ENCODE assay signal across 28 cellular contexts in genomic region chr2:58976374-58977055, GRCh38.
DNase-seq lines count a peak whose midpoint lies in the region; ATAC-seq, FAIRE-seq and TF ChIP-seq lines count a peak whose summit lies in the region.
"Had no signal": no experiment of that assay in that cellular context is flagged by ENCODE, and none has a peak within 500 bp of the region (broad histone marks: within the 10 kb centered on the region; RNA-seq: fewer than 3 reads in every experiment).

No MANE protein-coding gene starts in this region.

- TF ChIP-seq CTCF in GM23338 (conservative IDR thresholded peaks at IDR 0.05; ENCODE audit: low read depth in 2 of 2) (no peak), brain (conservative IDR thresholded peaks at IDR 0.05) (no peak), mesothelial cell of epicardium (IDR thresholded peaks at IDR 0.05; ENCODE audit: unreplicated experiment) (no peak)

- peaks cover 67% of the 10 kb centered on the region for H3K4me1 ChIP-seq in GM23338 (ENCODE audit: insufficient read depth)
- H3K4me1 ChIP-seq in CD8-positive, alpha-beta memory T cell (ENCODE audit: insufficient read depth, low read length), result no peaks in the 10 kb centered on the region
- H3K4me1 ChIP-seq: BLaER1, gastroesophageal sphincter, spleen, upper lobe of left lung had no signal

- no peaks in the 10 kb centered on the region for H3K36me3 ChIP-seq in GM23338 (ENCODE audit: insufficient read depth)
- H3K36me3 ChIP-seq in CD8-positive, alpha-beta memory T cell (ENCODE audit: insufficient read depth, low read length), result no peaks in the 10 kb centered on the region
- H3K36me3 ChIP-seq: BLaER1, gastroesophageal sphincter, spleen, upper lobe of left lung had no signal

- H4K20me1 ChIP-seq in GM23338 (replicated peaks; ENCODE audit: insufficient read depth), result no peaks in the 10 kb centered on the region
- H4K20me1 ChIP-seq: BLaER1 had no signal

- peak overlapping the region; percentile 75 for H3K27ac ChIP-seq in GM23338 (ENCODE audit: low read depth)
- no peak overlapping the region for H3K27ac ChIP-seq in CD8-positive, alpha-beta memory T cell (ENCODE audit: low read depth, low read length)
- H3K27ac ChIP-seq: BLaER1, gastroesophageal sphincter, PC-9, spleen, upper lobe of left lung had no signal

- H3K9me3 ChIP-seq in CD8-positive, alpha-beta memory T cell (ENCODE audit: low read length), result no peaks in the 10 kb centered on the region
- H3K9me3 ChIP-seq: BLaER1, gastroesophageal sphincter, spleen, upper lobe of left lung had no signal

- CTCF ChIA-PET in CD8-positive, alpha-beta memory T cell (lab: Charles Lee), result no interaction called here

- peaks cover 80% of the 10 kb centered on the region for H3K4me1 Mint-ChIP-seq in GM23338
- peaks cover 66% of the 10 kb centered on the region for H3K4me1 Mint-ChIP-seq in brain
- H3K4me1 Mint-ChIP-seq in mesothelial cell of epicardium, result peaks cover 86% of the 10 kb centered on the region
- no peaks in the 10 kb centered on the region for H3K4me1 Mint-ChIP-seq in CD8-positive, alpha-beta memory T cell
- H3K4me1 Mint-ChIP-seq: activated naive CD8-positive, alpha-beta T cell treated with anti-CD3 and anti-CD28 coated beads for 36 hours had no signal

- no peaks in the 10 kb centered on the region for H3K9me2 ChIP-seq in GM23338 (ENCODE audit: insufficient read depth)

- H3K27ac Mint-ChIP-seq in GM23338, result peak overlapping the region; percentile 64
- H3K27ac Mint-ChIP-seq in brain, result peak overlapping the region in 2 of 5 experiments; percentile 14 to 38
- peak overlapping the region; percentile 88 for H3K27ac Mint-ChIP-seq in mesothelial cell of epicardium
- no peak overlapping the region for H3K27ac Mint-ChIP-seq in CD8-positive, alpha-beta memory T cell
- H3K27ac Mint-ChIP-seq: activated naive CD8-positive, alpha-beta T cell treated with anti-CD3 and anti-CD28 coated beads for 36 hours; HFFc6; nephron progenitor cell had no signal

- peak overlapping the region; percentile 11; the same call in 1 of the 2 replicates for H3K4me3 ChIP-seq in GM23338
- H3K4me3 ChIP-seq in CD8-positive, alpha-beta memory T cell (ENCODE audit: low read length), result no peak overlapping the region
- H3K4me3 ChIP-seq: BLaER1, gastroesophageal sphincter, PC-9, spleen, upper lobe of left lung had no signal

- ATAC-seq in GM23338 (peak; percentile 70), HG02623 (IDR thresholded peaks at IDR 0.05; ENCODE audit: unreplicated experiment) (no peak)
- ATAC-seq: gastroesophageal sphincter, Right ventricle myocardium inferior had no signal

- H3F3A ChIP-seq in GM23338 (replicated peaks; ENCODE audit: low read depth), result no peaks in the 10 kb centered on the region

- FAIRE-seq in GM19239 (lab: Jason Lieb, UNC), result no peak
- FAIRE-seq: islet of Langerhans had no signal

- H2AFZ ChIP-seq in GM23338, result no peak overlapping the region
- H2AFZ ChIP-seq: PC-9 had no signal

- peak; percentile 88 for DNase-seq in GM23338 (ENCODE audit: low spot score)
- DNase-seq in NCI-H2029 treated with DMSO at 0.1 percent for 48 hours (lab: John Stamatoyannopoulos, UW), result peak; percentile 63
- DNase-seq in mesothelial cell of epicardium (ENCODE audit: low spot score in 2 of 2, unreplicated experiment in 2 of 2), result no peak
- no peak for DNase-seq in GM19239 (ENCODE audit: insufficient read length, low spot score)
- no peak for DNase-seq in CD8-positive, alpha-beta memory T cell
- DNase-seq: activated CD4-positive, alpha-beta T cell treated with anti-CD3 and anti-CD28 coated beads for 4 hours; activated effector memory CD4-positive, alpha-beta T cell treated with Interleukin-2 at 50 U/mL for 16 hours; activated naive CD8-positive, alpha-beta T cell treated with anti-CD3 and anti-CD28 coated beads for 36 hours; activated T-cell treated with anti-CD3 and anti-CD28 coated beads for 4 hours; aorta; central memory CD4-positive, alpha-beta T cell; COR-L47; dermis blood vessel endothelial cell; HFFc6; hippocampal formation; Kasumi-1; NCI-H226; nephron progenitor cell; NK-92 treated with Interleukin-12 subunit alpha and Interleukin-12 subunit beta, amount 100 ng/mL, for 24 hours; spleen; upper lobe of left lung had no signal

- no peaks in the 10 kb centered on the region for H3K27me3 Mint-ChIP-seq in GM23338 (ENCODE audit: insufficient read depth, low read depth, poor library complexity)
- H3K27me3 Mint-ChIP-seq in brain, result no peaks in the 10 kb centered on the region
- no peaks in the 10 kb centered on the region for H3K27me3 Mint-ChIP-seq in mesothelial cell of epicardium (ENCODE audit: low read depth)
- peaks cover 0 to under 1% of the 10 kb centered on the region in 2 donors for H3K27me3 Mint-ChIP-seq in CD8-positive, alpha-beta memory T cell

- H3K4me2 ChIP-seq in GM23338, result peak overlapping the region; percentile 45
- H3K4me2 ChIP-seq: BLaER1, PC-9 had no signal

- H3K9me3 Mint-ChIP-seq in GM23338, result no peaks in the 10 kb centered on the region
- no peaks in the 10 kb centered on the region for H3K9me3 Mint-ChIP-seq in brain
- no peaks in the 10 kb centered on the region for H3K9me3 Mint-ChIP-seq in mesothelial cell of epicardium
- H3K9me3 Mint-ChIP-seq in CD8-positive, alpha-beta memory T cell, result peaks cover 0 to 3% (median 0%) of the 10 kb centered on the region in 5 donors
- H3K9me3 Mint-ChIP-seq: activated naive CD8-positive, alpha-beta T cell treated with anti-CD3 and anti-CD28 coated beads for 36 hours; HFFc6; nephron progenitor cell had no signal

- H3K4me3 Mint-ChIP-seq in GM23338 (peak overlapping the region; percentile 53), brain (peak overlapping the region in 3 of 5 experiments; percentile 6 to 15 (median 14)), mesothelial cell of epicardium (peak overlapping the region; percentile 16)
- no peak overlapping the region for H3K4me3 Mint-ChIP-seq in CD8-positive, alpha-beta memory T cell
- H3K4me3 Mint-ChIP-seq: activated naive CD8-positive, alpha-beta T cell treated with anti-CD3 and anti-CD28 coated beads for 36 hours; HFFc6; nephron progenitor cell had no signal

- H3K36me3 Mint-ChIP-seq in GM23338 (ENCODE audit: low read depth) (no peaks in the 10 kb centered on the region), brain (no peaks in the 10 kb centered on the region), mesothelial cell of epicardium (peaks cover 3% of the 10 kb centered on the region)
- no peaks in the 10 kb centered on the region for H3K36me3 Mint-ChIP-seq in CD8-positive, alpha-beta memory T cell
- H3K36me3 Mint-ChIP-seq: activated naive CD8-positive, alpha-beta T cell treated with anti-CD3 and anti-CD28 coated beads for 36 hours had no signal

- H3K27me3 ChIP-seq in GM23338 (ENCODE audit: insufficient read depth), result no peaks in the 10 kb centered on the region
- no peaks in the 10 kb centered on the region for H3K27me3 ChIP-seq in CD8-positive, alpha-beta memory T cell (ENCODE audit: insufficient read depth, low read length, poor library complexity, severe bottlenecking)
- H3K27me3 ChIP-seq: BLaER1, gastroesophageal sphincter, spleen, upper lobe of left lung had no signal

- POLR2A ChIA-PET in CD8-positive, alpha-beta memory T cell (lab: Charles Lee), result no interaction called here

- H3K79me2 ChIP-seq in GM23338 (replicated peaks; ENCODE audit: insufficient read depth), result no peaks in the 10 kb centered on the region

TF ChIP-seq in GM23338, 12 proteins besides CTCF, POLR2A, EP300 and RAD21 (continues in another document):
- TF ChIP-seq EZH2phosphoT487 (IDR thresholded peaks at IDR 0.05; ENCODE audit: unreplicated experiment), result no peak
- no peak for TF ChIP-seq STAT1 (IDR thresholded peaks at IDR 0.05; ENCODE audit: unreplicated experiment)
- no peak for TF ChIP-seq JUNB (IDR thresholded peaks at IDR 0.05; ENCODE audit: unreplicated experiment)
- no peak for TF ChIP-seq ZNF114 (CRISPR knock-in tag; IDR thresholded peaks at IDR 0.05)
- no peak for TF ChIP-seq NANOG (IDR thresholded peaks at IDR 0.05; ENCODE audit: borderline replicate concordance)
- TF ChIP-seq ZNF331 (CRISPR knock-in tag; IDR thresholded peaks at IDR 0.05; ENCODE audit: low read depth), result no peak

Comparison
In these comparisons a context has a peak if more than half of its experiments do, and no peak if none do; other contexts are left out.
1. DNase-seq: peak in GM23338 (single experiment) and NCI-H2029 treated with DMSO at 0.1 percent for 48 hours (single experiment); none in mesothelial cell of epicardium (0 of 2), GM19239 (single experiment) and CD8-positive, alpha-beta memory T cell (0 of 5).
2. H3K27ac Mint-ChIP-seq: peak in GM23338 (single experiment) and mesothelial cell of epicardium (single experiment); none in CD8-positive, alpha-beta memory T cell (0 of 8).
3. H3K4me3 Mint-ChIP-seq: peak in GM23338 (single experiment), brain (3 of 5) and mesothelial cell of epicardium (single experiment); none in CD8-positive, alpha-beta memory T cell (0 of 7).